In the genomic region with DNA sequence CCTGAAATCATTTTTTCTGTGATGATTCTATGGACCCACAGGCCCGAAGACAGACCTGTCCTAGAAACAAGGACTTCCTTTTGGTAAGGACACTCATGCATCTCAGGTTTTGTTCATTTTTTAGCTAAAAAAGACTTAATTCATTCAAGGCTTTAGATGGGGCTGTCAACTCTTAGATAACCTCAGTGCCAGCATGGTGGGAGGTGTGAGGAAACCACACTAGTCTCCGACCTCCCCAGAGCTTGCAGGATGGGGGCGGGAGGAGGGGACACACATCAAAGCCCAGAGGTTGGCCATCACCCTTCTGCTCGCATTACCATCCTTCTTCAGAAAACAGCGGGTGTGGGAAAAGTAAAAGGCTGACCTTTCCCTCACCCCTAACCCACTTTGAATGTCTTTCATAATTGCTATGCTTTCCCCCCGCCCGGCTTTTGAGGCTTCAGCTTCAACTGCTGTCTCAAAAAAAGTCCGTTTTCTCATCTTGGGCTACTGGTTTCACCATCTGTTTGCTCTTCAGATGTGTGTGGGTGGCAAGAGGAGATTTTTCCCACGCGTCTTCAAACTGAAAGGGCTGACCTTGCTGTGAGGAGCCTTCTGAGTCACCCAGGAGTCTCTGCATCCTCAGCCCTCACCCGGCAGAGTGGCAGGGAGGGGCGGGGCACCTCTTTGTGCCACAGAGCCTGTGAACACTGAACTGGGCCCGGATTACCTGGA, we compare ENCODE assay signal across 8 cellular contexts. TPM values are rescaled to one million over a fixed set of nuclear protein-coding genes. Genes with fewer than 3 reads are reported as not detected.
DNase-seq lines count a peak whose midpoint lies in the region; ATAC-seq and TF ChIP-seq lines count a peak whose summit lies in the region.

No MANE protein-coding gene starts in this region.

- peak; percentile 90 for ATAC-seq in GM19025 (IDR thresholded peaks at IDR 0.05; ENCODE audit: low read depth, unreplicated experiment)
- ATAC-seq in HG03103 (IDR thresholded peaks at IDR 0.05; ENCODE audit: low read depth, unreplicated experiment): peak; percentile 85
- peak; percentile 83 for ATAC-seq in T-helper 17 cell

- H3K4me1 ChIP-seq in neural progenitor cell: no peaks in the 10 kb centered on the region

- H3K27ac Mint-ChIP-seq in T-helper 17 cell: peak overlapping the region; percentile 87
- H3K27ac Mint-ChIP-seq in neural progenitor cell: peak overlapping the region; percentile 50
- peak overlapping the region; percentile 43 for H3K27ac Mint-ChIP-seq in type B pancreatic cell

- H3K79me2 ChIP-seq in neural progenitor cell (ENCODE audit: low read depth): no peaks in the 10 kb centered on the region

- H3K9me3 ChIP-seq in T-helper 17 cell (ENCODE audit: control insufficient read depth, low read length, poor library complexity, severe bottlenecking) (no peaks in the 10 kb centered on the region), neural progenitor cell (ENCODE audit: low read depth) (no peaks in the 10 kb centered on the region)

- H3F3A ChIP-seq in neural progenitor cell (ENCODE audit: low read depth): no peaks in the 10 kb centered on the region

- no peak for TF ChIP-seq CTCF in neural progenitor cell (IDR thresholded peaks at IDR 0.05)
- TF ChIP-seq CTCF in type B pancreatic cell (conservative IDR thresholded peaks at IDR 0.05): no peak

- no peak overlapping the region for H3K4me3 ChIP-seq in neural progenitor cell

- H2AFZ ChIP-seq in neural progenitor cell (replicated peaks): no peak overlapping the region

- H3K36me3 ChIP-seq in neural progenitor cell: no peaks in the 10 kb centered on the region

- H3K27me3 ChIP-seq in neural progenitor cell: no peaks in the 10 kb centered on the region

- no peak overlapping the region for H3K4me2 ChIP-seq in neural progenitor cell

- peaks cover 2% of the 10 kb centered on the region for H3K36me3 Mint-ChIP-seq in T-helper 17 cell (ENCODE audit: low read depth)
- H3K36me3 Mint-ChIP-seq in neural progenitor cell: peaks cover 3% of the 10 kb centered on the region
- peaks cover 3% of the 10 kb centered on the region for H3K36me3 Mint-ChIP-seq in type B pancreatic cell

- H3K9me3 Mint-ChIP-seq in neural progenitor cell: no peaks in the 10 kb centered on the region
- H3K9me3 Mint-ChIP-seq in type B pancreatic cell: no peaks in the 10 kb centered on the region

- H3K27me3 Mint-ChIP-seq in T-helper 17 cell (no peaks in the 10 kb centered on the region), neural progenitor cell (ENCODE audit: insufficient read depth, low read depth) (peaks cover 5% of the 10 kb centered on the region), type B pancreatic cell (no peaks in the 10 kb centered on the region)

- DNase-seq in A172 (ENCODE audit: low spot score): peak; percentile 76
- peak; percentile 40 to 62 (median 47) for DNase-seq in T-helper 17 cell
- peak; percentile 66 for DNase-seq in astrocyte of the hippocampus (ENCODE audit: low read depth, low spot score)
- peak; percentile 13 for DNase-seq in neural progenitor cell (ENCODE audit: low spot score)
- no peak for DNase-seq in type B pancreatic cell (ENCODE audit: extremely low spot score, unreplicated experiment)
- no peak for DNase-seq in SHP77 (lab: John Stamatoyannopoulos, UW)

- H3K9ac ChIP-seq in neural progenitor cell: no peak overlapping the region

- H3K4me3 Mint-ChIP-seq in T-helper 17 cell: peak overlapping the region; percentile 87
- peak overlapping the region; percentile 33 for H3K4me3 Mint-ChIP-seq in neural progenitor cell
- peak overlapping the region; percentile 17 for H3K4me3 Mint-ChIP-seq in type B pancreatic cell

- no peak overlapping the region for H3K27ac ChIP-seq in neural progenitor cell

- H3K4me1 Mint-ChIP-seq in T-helper 17 cell (peaks cover 35% of the 10 kb centered on the region), neural progenitor cell (peaks cover 24% of the 10 kb centered on the region), type B pancreatic cell (ENCODE audit: unreplicated experiment) (peaks cover 21% of the 10 kb centered on the region)

- H4K20me1 ChIP-seq in neural progenitor cell (ENCODE audit: low read depth): no peaks in the 10 kb centered on the region

RNA-seq across cellular contexts. Expression of a gene that starts 27.6 kb away (rescaled TPM):
- total RNA-seq in A172 (2014; rRNA removed; shearing (Covaris generic)): not detected in 2 replicates
- 1 to 10 TPM; 2.0 to 4.4 TPM for total RNA-seq in T-helper 17 cell
- not detected in 2 replicates for total RNA-seq in neural progenitor cell (ENCODE audit: low replicate concordance)
- total RNA-seq in type B pancreatic cell (ENCODE audit: low replicate concordance): not detected in 2 replicates

RNA-seq across cellular contexts. Expression of a gene that starts 29.3 kb away (rescaled TPM):
- not detected in 2 replicates for total RNA-seq in A172 (2014; rRNA removed; shearing (Covaris generic))
- total RNA-seq in T-helper 17 cell (1 to 10 TPM; 4.0 to 4.7 TPM), neural progenitor cell (ENCODE audit: low replicate concordance) (not detected in 2 replicates), type B pancreatic cell (ENCODE audit: low replicate concordance) (not detected in 2 replicates)

Comparison
In these comparisons a context has a peak if more than half of its experiments do, and no peak if none do; other contexts are left out.
1. DNase-seq: peak in A172 (single experiment), T-helper 17 cell (3 of 3), astrocyte of the hippocampus (single experiment) and neural progenitor cell (single experiment); none in type B pancreatic cell (single experiment) and SHP77 (0 of 2).
2. H3K4me3 Mint-ChIP-seq: peak in every context shown above with its lines; median percentile 87 in T-helper 17 cell; 33 in neural progenitor cell; 17 in type B pancreatic cell.
3. Peak in every context shown above with its lines, with median percentiles within 50 percentile points of each other: ATAC-seq and H3K27ac Mint-ChIP-seq.